Comparison of ENCODE assay signal across 21 cellular contexts in the genomic region with DNA sequence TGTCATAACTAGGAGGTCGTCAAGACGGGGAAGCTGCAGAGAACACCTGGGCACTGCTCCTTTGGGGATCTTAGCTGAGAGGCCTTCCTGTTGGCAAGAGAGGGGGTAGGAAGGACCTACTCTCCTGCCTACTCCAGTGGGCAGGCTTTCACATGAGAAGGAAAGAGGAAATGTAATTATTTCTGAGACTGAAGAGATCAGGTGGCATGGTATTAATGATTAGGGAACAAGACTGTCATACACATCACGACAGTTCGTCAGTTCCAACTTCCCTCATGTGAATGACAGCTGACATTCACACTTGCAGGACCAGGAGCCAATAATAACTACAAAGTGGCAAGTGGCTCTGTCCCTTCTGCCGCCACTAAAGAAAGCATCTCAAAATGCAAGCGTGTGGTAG.
DNase-seq lines count a peak whose midpoint lies in the region; ATAC-seq and TF ChIP-seq lines count a peak whose summit lies in the region.
"Had no signal": no experiment of that assay in that cellular context is flagged by ENCODE, and none has a peak within 500 bp of the region (broad histone marks: within the 10 kb centered on the region; RNA-seq: fewer than 3 reads in every experiment).

No MANE protein-coding gene starts in this region.

- peaks cover 6% of the 10 kb centered on the region for H3K27me3 Mint-ChIP-seq in GM23338 (ENCODE audit: insufficient read depth, low read depth, poor library complexity)
- H3K27me3 Mint-ChIP-seq in glutamatergic neuron (ENCODE audit: unreplicated experiment) = peaks cover 9% of the 10 kb centered on the region

- H2AFZ ChIP-seq in GM23338 = peak overlapping the region; percentile 99

- H3K4me3 ChIP-seq in BLaER1 treated with 17β-estradiol and CSF1 and Interleukin-3, amounts not matched to agents 10 nM and 100 nM = 0 out of 20 replicates have a peak overlapping the region, but pooled peaks of 1 of the 10 experiments have one; percentile 5
- no peak overlapping the region for H3K4me3 ChIP-seq in GM23338
- H3K4me3 ChIP-seq: A549, SJCRH30 had no signal

- H3K9me3 Mint-ChIP-seq in GM23338 = no peaks in the 10 kb centered on the region
- H3K9me3 Mint-ChIP-seq in glutamatergic neuron (ENCODE audit: unreplicated experiment) = peaks cover 8% of the 10 kb centered on the region
- H3K9me3 Mint-ChIP-seq: CD14-positive monocyte had no signal

- 0 out of 2 replicates have a peak, but pooled peaks cover 6% of the 10 kb centered on the region for H3F3A ChIP-seq in GM23338 (replicated peaks; ENCODE audit: low read depth)

- peaks cover 0 to 6% (median under 1%) of the 10 kb centered on the region in 11 experiments; a peak in 6 of 22 replicates for H3K9me3 ChIP-seq in BLaER1 treated with 17β-estradiol and CSF1 and Interleukin-3, amounts not matched to agents 10 nM and 100 nM (replicated peaks in 1 of 11)
- H3K9me3 ChIP-seq: A549, SJCRH30 had no signal

- peaks cover 21 to 46% (median 41%) of the 10 kb centered on the region in 10 experiments for H3K4me1 ChIP-seq in BLaER1 treated with 17β-estradiol and CSF1 and Interleukin-3, amounts not matched to agents 10 nM and 100 nM
- peaks cover 14% of the 10 kb centered on the region for H3K4me1 ChIP-seq in GM23338 (ENCODE audit: insufficient read depth)
- H3K4me1 ChIP-seq: A549, SJCRH30 had no signal

- intact Hi-C loops in sciatic nerve (cut with DNase I) = no loop called here

- H3K27ac Mint-ChIP-seq in GM23338 = no peak overlapping the region
- H3K27ac Mint-ChIP-seq in glutamatergic neuron (ENCODE audit: unreplicated experiment) = no peak overlapping the region

- H3K27ac ChIP-seq in BLaER1 treated with 17β-estradiol and CSF1 and Interleukin-3, amounts not matched to agents 10 nM and 100 nM = no peak overlapping the region
- H3K27ac ChIP-seq in GM23338 (ENCODE audit: low read depth) = no peak overlapping the region
- H3K27ac ChIP-seq: A549, SJCRH30 had no signal

- 0 out of 22 replicates have a peak overlapping the region, but pooled peaks of 1 of the 11 experiments have one; percentile 1 for H3K9ac ChIP-seq in BLaER1 treated with 17β-estradiol and CSF1 and Interleukin-3, amounts not matched to agents 10 nM and 100 nM

- no peaks in the 10 kb centered on the region for H3K79me2 ChIP-seq in GM23338 (replicated peaks; ENCODE audit: insufficient read depth)

- TF ChIP-seq CTCF in GM23338 (conservative IDR thresholded peaks at IDR 0.05; ENCODE audit: low read depth in 2 of 2) (no peak), glutamatergic neuron (IDR thresholded peaks at IDR 0.05; ENCODE audit: partially characterized antibody, unreplicated experiment) (no peak)

- 0 out of 22 replicates have a peak, but pooled peaks cover 0 to 9% (median 0%) of the 10 kb centered on the region in 11 experiments for H3K27me3 ChIP-seq in BLaER1 treated with 17β-estradiol and CSF1 and Interleukin-3, amounts not matched to agents 10 nM and 100 nM
- H3K27me3 ChIP-seq in GM23338 (ENCODE audit: insufficient read depth) = no peaks in the 10 kb centered on the region
- H3K27me3 ChIP-seq: SJCRH30 had no signal

- no peak for ATAC-seq in GM23338
- no peak for ATAC-seq in sciatic nerve
- no peak for ATAC-seq in HG02938 (IDR thresholded peaks at IDR 0.05; ENCODE audit: unreplicated experiment)
- no peak for ATAC-seq in HG02885 (IDR thresholded peaks at IDR 0.05; ENCODE audit: poor library complexity, unreplicated experiment)
- ATAC-seq: A549, HCT116 had no signal

- no peaks in the 10 kb centered on the region for H4K20me1 ChIP-seq in BLaER1 treated with 17β-estradiol and CSF1 and Interleukin-3, amounts not matched to agents 10 nM and 100 nM
- no peaks in the 10 kb centered on the region for H4K20me1 ChIP-seq in GM23338 (replicated peaks; ENCODE audit: insufficient read depth)

- H3K9me2 ChIP-seq in GM23338 (ENCODE audit: insufficient read depth) = no peaks in the 10 kb centered on the region

- peak overlapping the region; percentile 48 to 79 (median 64) for H3K4me2 ChIP-seq in BLaER1 treated with 17β-estradiol and CSF1 and Interleukin-3, amounts not matched to agents 10 nM and 100 nM
- no peak overlapping the region for H3K4me2 ChIP-seq in GM23338
- H3K4me2 ChIP-seq: A549 had no signal

- H3K4me1 Mint-ChIP-seq in GM23338 = peaks cover 26% of the 10 kb centered on the region
- peaks cover 26% of the 10 kb centered on the region for H3K4me1 Mint-ChIP-seq in glutamatergic neuron (ENCODE audit: low read depth, unreplicated experiment)

- H3K4me3 Mint-ChIP-seq in GM23338 = no peak overlapping the region
- peak overlapping the region; percentile 6 for H3K4me3 Mint-ChIP-seq in glutamatergic neuron (ENCODE audit: unreplicated experiment)
- H3K4me3 Mint-ChIP-seq: CD14-positive monocyte had no signal

- H3K36me3 Mint-ChIP-seq in GM23338 (ENCODE audit: low read depth) (no peaks in the 10 kb centered on the region), glutamatergic neuron (ENCODE audit: unreplicated experiment) (no peaks in the 10 kb centered on the region)
- H3K36me3 Mint-ChIP-seq: CD14-positive monocyte had no signal

- no peak for DNase-seq in GM23338 (ENCODE audit: low spot score)
- DNase-seq in glutamatergic neuron = no peak
- DNase-seq in sciatic nerve (ENCODE audit: low spot score) = peak; percentile 10
- DNase-seq in GM03348 (ENCODE audit: low spot score) = no peak
- no peak for DNase-seq in NCI-H1092 treated with DMSO at 0.1 percent for 48 hours (lab: John Stamatoyannopoulos, UW)
- DNase-seq: COR-L47, DMS153, IMR-90, Kasumi-1, MM.1S, NCI-H1930, NCI-H2171 treated with DMSO at 0.1 percent for 48 hours, NCI-H446 treated with DMSO at 0.1 percent for 48 hours, NCI-H748 treated with DMSO at 0.1 percent for 48 hours, SJCRH30 had no signal

- no peaks in the 10 kb centered on the region for H3K36me3 ChIP-seq in BLaER1 treated with 17β-estradiol and CSF1 and Interleukin-3, amounts not matched to agents 10 nM and 100 nM
- no peaks in the 10 kb centered on the region for H3K36me3 ChIP-seq in GM23338 (ENCODE audit: insufficient read depth)
- H3K36me3 ChIP-seq: SJCRH30 had no signal

TF ChIP-seq in GM23338, 12 proteins besides CTCF, POLR2A, EP300 and RAD21 (continues in another document):
- TF ChIP-seq, protein P1, sequence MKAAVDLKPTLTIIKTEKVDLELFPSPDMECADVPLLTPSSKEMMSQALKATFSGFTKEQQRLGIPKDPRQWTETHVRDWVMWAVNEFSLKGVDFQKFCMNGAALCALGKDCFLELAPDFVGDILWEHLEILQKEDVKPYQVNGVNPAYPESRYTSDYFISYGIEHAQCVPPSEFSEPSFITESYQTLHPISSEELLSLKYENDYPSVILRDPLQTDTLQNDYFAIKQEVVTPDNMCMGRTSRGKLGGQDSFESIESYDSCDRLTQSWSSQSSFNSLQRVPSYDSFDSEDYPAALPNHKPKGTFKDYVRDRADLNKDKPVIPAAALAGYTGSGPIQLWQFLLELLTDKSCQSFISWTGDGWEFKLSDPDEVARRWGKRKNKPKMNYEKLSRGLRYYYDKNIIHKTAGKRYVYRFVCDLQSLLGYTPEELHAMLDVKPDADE (IDR thresholded peaks at IDR 0.05) = no peak
- no peak for TF ChIP-seq ZNF114 (CRISPR knock-in tag; IDR thresholded peaks at IDR 0.05)
- TF ChIP-seq CREB1 (CRISPR knock-in tag; IDR thresholded peaks at IDR 0.05; ENCODE audit: low read depth) = no peak
- no peak for TF ChIP-seq NANOG (IDR thresholded peaks at IDR 0.05; ENCODE audit: borderline replicate concordance)
- no peak for TF ChIP-seq EZH2phosphoT487 (IDR thresholded peaks at IDR 0.05; ENCODE audit: unreplicated experiment)
- TF ChIP-seq JUNB (IDR thresholded peaks at IDR 0.05; ENCODE audit: unreplicated experiment) = no peak
- TF ChIP-seq ZNF331 (CRISPR knock-in tag; IDR thresholded peaks at IDR 0.05; ENCODE audit: low read depth) = no peak
